Comparison of ENCODE assay signal across 31 cellular contexts in genomic region chrX:73337366-73337765, GRCh38.
"Had no signal": no experiment of that assay in that cellular context is flagged by ENCODE, and none has a peak within 500 bp of the region (broad histone marks: within the 10 kb centered on the region; RNA-seq: fewer than 3 reads in every experiment).

No MANE protein-coding gene starts in this region.

- H3K4me1 ChIP-seq: adrenal gland, body of pancreas, breast epithelium had no signal

- H3K4me3 ChIP-seq: adrenal gland, body of pancreas, breast epithelium had no signal

- DNase-seq: activated B cell treated with CpG ODN at 0.5 μM for 24 hours; activated CD4-positive, alpha-beta memory T cell treated with anti-CD3 and anti-CD28 coated beads for 36 hours; activated CD4-positive, alpha-beta T cell treated with anti-CD3 and anti-CD28 coated beads for 4 hours; activated CD4-positive, alpha-beta T cell treated with anti-CD3 and anti-CD28 coated beads, Interleukin-2, amount 10 ng/mL, durations not matched to agents 24 days and 14 days; activated CD4-positive, alpha-beta T cell treated with anti-CD3 and anti-CD28 coated beads, Interleukin-2, amount 50 U/mL, for 1 hour; activated CD4-positive, alpha-beta T cell treated with anti-CD3 and anti-CD28 coated beads, Interleukin-2, amount 50 U/mL, for 4 hours; activated CD4-positive, CD25-positive, alpha-beta regulatory T cell treated with anti-CD3 and anti-CD28 coated beads, Interleukin-2, amount 50 U/mL, for 72 hours; activated CD8-positive, alpha-beta memory T cell treated with anti-CD3 and anti-CD28 coated beads, Interleukin-2, amount 50 U/mL, for 4 hours; activated CD8-positive, alpha-beta T cell treated with anti-CD3 and anti-CD28 coated beads for 36 hours; activated effector memory CD4-positive, alpha-beta T cell treated with anti-CD3 and anti-CD28 coated beads, Interleukin-2, amount 50 U/mL, for 16 hours; activated gamma-delta T cell treated with Interleukin-2 at 50 U/mL for 16 hours; activated naive CD4-positive, alpha-beta T cell; activated naive CD4-positive, alpha-beta T cell treated with anti-CD3 and anti-CD28 coated beads for 36 hours; activated naive CD4-positive, alpha-beta T cell treated with anti-CD3 and anti-CD28 coated beads, Interleukin-2, amount 50 U/mL, for 16 hours; activated naive CD8-positive, alpha-beta T cell treated with anti-CD3 and anti-CD28 coated beads for 36 hours; activated T-cell treated with anti-CD3 and anti-CD28 coated beads for 4 hours; activated T-cell treated with anti-CD3 and anti-CD28 coated beads, Interleukin-2, amount 50 U/mL, for 1 hour; activated T-cell treated with anti-CD3 and anti-CD28 coated beads, Interleukin-2, amount 50 U/mL, for 4 hours; activated T-cell treated with anti-CD3 and anti-CD28 coated beads, Interleukin-2, amount 50 U/mL, for 72 hours; adrenal gland; amniotic stem cell; aorta; body of pancreas; brain microvascular endothelial cell; central memory CD4-positive, alpha-beta T cell; T-helper 2 cell; T-helper 9 cell had no signal

- H3K9me3 ChIP-seq: adrenal gland, body of pancreas had no signal

- H3K27ac ChIP-seq: adrenal gland, body of pancreas, brain microvascular endothelial cell, breast epithelium, VCaP had no signal

- H3K36me3 ChIP-seq: adrenal gland, brain microvascular endothelial cell, breast epithelium had no signal

- H3K27me3 ChIP-seq: body of pancreas, brain microvascular endothelial cell had no signal

- ATAC-seq: activated CD8-positive, alpha-beta T cell treated with anti-CD3 and anti-CD28 coated beads for 36 hours; activated naive CD4-positive, alpha-beta T cell treated with anti-CD3 and anti-CD28 coated beads, Interleukin-2, amount 50 U/mL, for 72 hours; activated T-cell treated with anti-CD3 and anti-CD28 coated beads, Interleukin-2, amount 50 U/mL, for 4 hours; activated T-cell treated with anti-CD3 and anti-CD28 coated beads, Interleukin-2, amount 50 U/mL, for 72 hours; activated T-helper 17 cell treated with anti-CD3 and anti-CD28 coated beads, Interleukin-2, amount 50 U/mL, for 72 hours; body of pancreas had no signal
